Comparison of ENCODE assay signal across 10 cellular contexts in the genomic region with DNA sequence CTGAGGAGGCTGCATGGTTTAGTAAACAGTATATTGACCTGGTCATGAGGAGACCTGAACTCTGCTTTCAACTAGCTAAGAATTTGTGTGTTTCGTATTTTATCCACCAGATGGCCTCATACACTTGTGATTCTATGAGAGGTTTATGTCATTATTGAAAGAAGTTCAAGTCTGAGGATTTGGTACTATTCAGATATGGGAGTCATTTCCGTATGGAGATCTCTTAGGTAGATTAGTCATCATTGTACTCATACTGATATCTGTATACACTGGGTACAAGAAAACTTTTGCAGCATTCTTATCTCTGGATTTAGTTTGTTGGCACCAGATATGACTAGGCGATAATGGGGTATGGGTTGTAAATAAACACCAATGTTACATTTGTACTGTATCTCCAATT. TPM values are rescaled to one million over a fixed set of nuclear protein-coding genes. Genes with fewer than 3 reads are reported as not detected.
DNase-seq lines count a peak whose midpoint lies in the region; ATAC-seq and TF ChIP-seq lines count a peak whose summit lies in the region.
"Had no signal": no experiment of that assay in that cellular context is flagged by ENCODE, and none has a peak within 500 bp of the region (broad histone marks: within the 10 kb centered on the region; RNA-seq: fewer than 3 reads in every experiment).

No MANE protein-coding gene starts in this region.

- ATAC-seq in GM18907 (IDR thresholded peaks at IDR 0.05; ENCODE audit: unreplicated experiment): peak; percentile 49
- no peak for ATAC-seq in HG03135 (IDR thresholded peaks at IDR 0.05; ENCODE audit: unreplicated experiment)

- H3K27ac ChIP-seq in Karpas-422 (ENCODE audit: low read length): no peak overlapping the region
- H3K27ac ChIP-seq in Peyer's patch: no peak overlapping the region
- H3K27ac ChIP-seq: SJSA1, skin epidermis had no signal

- no peak overlapping the region for H2AFZ ChIP-seq in Karpas-422 (ENCODE audit: low read length)

- H3K9ac ChIP-seq in Karpas-422 (ENCODE audit: low read length): no peak overlapping the region

- H3K9me3 ChIP-seq in Karpas-422 (ENCODE audit: low read length): no peaks in the 10 kb centered on the region
- no peaks in the 10 kb centered on the region for H3K9me3 ChIP-seq in Peyer's patch
- H3K9me3 ChIP-seq: SJSA1 had no signal

- no peaks in the 10 kb centered on the region for H4K20me1 ChIP-seq in Karpas-422 (ENCODE audit: insufficient read depth, low read depth, low read length)

- H3K4me3 ChIP-seq in Karpas-422 (ENCODE audit: low read length) (no peak overlapping the region), Peyer's patch (no peak overlapping the region)
- H3K4me3 ChIP-seq: SJSA1, skin epidermis had no signal

- TF ChIP-seq POLR2A in Peyer's patch (IDR thresholded peaks at IDR 0.05): no peak

- H3K36me3 ChIP-seq in Karpas-422 (ENCODE audit: insufficient read depth, low read length): peaks cover 69% of the 10 kb centered on the region
- peaks cover 0 to 69% (median 0%) of the 10 kb centered on the region in 3 donors for H3K36me3 ChIP-seq in Peyer's patch

- TF ChIP-seq CTCF in Peyer's patch (IDR thresholded peaks at IDR 0.05): peak; percentile 11 to 75 (median 57)

- DNase-seq in CMK (ENCODE audit: low read depth): peak; percentile 38
- DNase-seq in Karpas-422: peak; percentile 94
- no peak for DNase-seq in Peyer's patch
- DNase-seq in dedifferentiated amniotic fluid mesenchymal stem cell (ENCODE audit: extremely low spot score): peak; percentile 90
- DNase-seq in medulla oblongata (ENCODE audit: extremely low spot score): peak; percentile 88
- DNase-seq in activated CD4-positive, alpha-beta T cell treated with anti-CD3 and anti-CD28 coated beads for 1 hour: no peak

- no peaks in the 10 kb centered on the region for H3K4me1 ChIP-seq in Karpas-422 (ENCODE audit: low read length)
- H3K4me1 ChIP-seq in Peyer's patch: no peaks in the 10 kb centered on the region

- no peak overlapping the region for H3K4me2 ChIP-seq in Karpas-422 (ENCODE audit: low read depth, low read length, poor library complexity, severe bottlenecking)

- H3K27me3 ChIP-seq in Karpas-422 (ENCODE audit: low read length) (no peaks in the 10 kb centered on the region), Peyer's patch (no peaks in the 10 kb centered on the region)
- H3K27me3 ChIP-seq: SJSA1 had no signal

- H3K9me2 ChIP-seq in Karpas-422 (replicated peaks; ENCODE audit: insufficient read depth, low read length): no peaks in the 10 kb centered on the region

- H3K79me2 ChIP-seq in Karpas-422 (ENCODE audit: low read length): peaks cover 43% of the 10 kb centered on the region

RNA-seq across cellular contexts. Expression of a gene that starts 26.6 kb away (rescaled TPM):
- total RNA-seq in Karpas-422 (2014; rRNA removed; shearing (Covaris generic); ENCODE audit: low replicate concordance): 21.6 and 36.5 TPM in 2 replicates
- 10 to 100 TPM; 15.5 to 21.4 (median 20.8) TPM for total RNA-seq in Peyer's patch

RNA-seq across cellular contexts. Expression of a gene that starts 43.2 kb away (rescaled TPM):
- 87.8 and 102 TPM in 2 replicates for total RNA-seq in Karpas-422 (2014; rRNA removed; shearing (Covaris generic); ENCODE audit: low replicate concordance)
- total RNA-seq in Peyer's patch: 10 to 100 TPM in 3 of 4 donors, 1 to 10 TPM in 1; 7.7 to 23.1 (median 16.3) TPM

Comparison
In these comparisons a context has a peak if more than half of its experiments do, and no peak if none do; other contexts are left out.
1. DNase-seq: peak in CMK (single experiment), Karpas-422 (single experiment), dedifferentiated amniotic fluid mesenchymal stem cell (single experiment) and medulla oblongata (single experiment); none in Peyer's patch (0 of 3) and activated CD4-positive, alpha-beta T cell treated with anti-CD3 and anti-CD28 coated beads for 1 hour (single experiment).